Comparison of ENCODE assay signal across 30 cellular contexts in genomic region chr15:77130315-77130930, GRCh38.
"Had no signal": no experiment of that assay in that cellular context is flagged by ENCODE, and none has a peak within 500 bp of the region (broad histone marks: within the 10 kb centered on the region; RNA-seq: fewer than 3 reads in every experiment).

No MANE protein-coding gene starts in this region.

- ATAC-seq: left colon; left lung; lower lobe of right lung; naive thymus-derived CD8-positive, alpha-beta T cell; pancreas; right cardiac atrium; sciatic nerve; stimulated activated naive B cell treated with anti-CD40 and anti-IgM and Interleukin-4, amounts not matched to agents 10 μg/mL and 1 μg/mL and 100 μg/mL, for 72 hours; stimulated activated naive CD8-positive, alpha-beta T cell treated with anti-CD3 and anti-CD28 coated beads, Interleukin-15, Interleukin-2, amounts not matched to agents 100 U/mL and 50 U/mL, for 24 hours had no signal

- H3K27me3 ChIP-seq: left lung, pancreas, stomach, testis, thyroid gland, transverse colon, upper lobe of left lung, vagina had no signal

- H3K27me3 Mint-ChIP-seq: naive thymus-derived CD8-positive, alpha-beta T cell; stimulated activated naive B cell treated with anti-CD40 and anti-IgM and Interleukin-4, amounts not matched to agents 10 μg/mL and 1 μg/mL and 100 μg/mL, for 72 hours had no signal

- H3K9me3 Mint-ChIP-seq: immature natural killer cell; nephron; neural crest cell; stimulated activated naive B cell treated with anti-CD40 and anti-IgM and Interleukin-4, amounts not matched to agents 10 μg/mL and 1 μg/mL and 100 μg/mL, for 72 hours had no signal

- H3K4me1 Mint-ChIP-seq: nephron, neural crest cell had no signal

- H3K36me3 ChIP-seq: prostate gland, thyroid gland had no signal

- H3K9me3 ChIP-seq: left lung, lower lobe of right lung, pancreas, prostate gland, stomach, testis, thyroid gland, transverse colon, upper lobe of left lung, vagina had no signal

- H3K4me1 ChIP-seq: left lung, prostate gland, testis, thyroid gland, upper lobe of left lung had no signal

- DNase-seq: immature natural killer cell; kidney; left colon; left lung; lower lobe of right lung; mammary epithelial cell; mesenchymal stem cell; naive thymus-derived CD8-positive, alpha-beta T cell; nucleus accumbens; pancreas; posterior cingulate gyrus; retina; right cardiac atrium; stimulated activated CD4-positive, alpha-beta T cell treated with anti-CD3 and anti-CD28 coated beads, Interleukin-12 subunit alpha, Interleukin-12 subunit beta, amount 100 ng/mL, for 4 hours; stimulated activated CD4-positive, alpha-beta T cell treated with anti-CD3 and anti-CD28 coated beads, Interleukin-15, amount 100 ng/mL, for 24 hours; stimulated activated CD4-positive, alpha-beta T cell treated with anti-CD3 and anti-CD28 coated beads, Interleukin-2, amount 100 ng/mL, for 24 hours; stimulated activated CD4-positive, alpha-beta T cell treated with anti-CD3 and anti-CD28 coated beads, Interleukin-4, amount 100 ng/mL, for 1 hour; stimulated activated naive B cell treated with anti-CD40 and anti-IgM and Interleukin-4, amounts not matched to agents 10 μg/mL and 1 μg/mL and 100 μg/mL, for 72 hours; stimulated activated naive CD8-positive, alpha-beta T cell treated with anti-CD3 and anti-CD28 coated beads, Interleukin-15, Interleukin-2, amounts not matched to agents 100 U/mL and 50 U/mL, for 24 hours; stomach; testis; thyroid gland; transverse colon; upper lobe of left lung had no signal

- H3K4me3 ChIP-seq: left lung, lower lobe of right lung, pancreas, prostate gland, skin epidermis, stomach, testis, thyroid gland, transverse colon, upper lobe of left lung, vagina had no signal

- H3K27ac ChIP-seq: left lung, lower lobe of right lung, pancreas, prostate gland, skin epidermis, stomach, testis, thyroid gland, transverse colon, upper lobe of left lung, vagina had no signal

- H3K4me3 Mint-ChIP-seq: immature natural killer cell; naive thymus-derived CD8-positive, alpha-beta T cell; nephron; neural crest cell; stimulated activated naive B cell treated with anti-CD40 and anti-IgM and Interleukin-4, amounts not matched to agents 10 μg/mL and 1 μg/mL and 100 μg/mL, for 72 hours had no signal

- H3K27ac Mint-ChIP-seq: immature natural killer cell; naive thymus-derived CD8-positive, alpha-beta T cell; nephron; stimulated activated naive B cell treated with anti-CD40 and anti-IgM and Interleukin-4, amounts not matched to agents 10 μg/mL and 1 μg/mL and 100 μg/mL, for 72 hours had no signal
